ENCODE assay signal across 21 cellular contexts in genomic region chr5:11602298-11602697, GRCh38.
DNase-seq lines count a peak whose midpoint lies in the region; ATAC-seq and TF ChIP-seq lines count a peak whose summit lies in the region.
"Had no signal": no experiment of that assay in that cellular context is flagged by ENCODE, and none has a peak within 500 bp of the region (broad histone marks: within the 10 kb centered on the region; RNA-seq: fewer than 3 reads in every experiment).

No MANE protein-coding gene starts in this region.

- no peak overlapping the region for H2BK12ac ChIP-seq in H9 (ENCODE audit: insufficient read length, low read depth, low read length)

- H3K4me1 ChIP-seq in H9 (ENCODE audit: insufficient read depth, low read length): no peaks in the 10 kb centered on the region; the same call in 1 of the 2 replicates
- H3K4me1 ChIP-seq: upper lobe of right lung had no signal

- H3K18ac ChIP-seq in H9 (ENCODE audit: insufficient read length, low read depth, low read length): no peak overlapping the region

- no peak overlapping the region for H3K4me2 ChIP-seq in H9 (ENCODE audit: insufficient read depth, insufficient read length, low read length)

- H4K5ac ChIP-seq in H9 (ENCODE audit: insufficient read length, low read depth, low read length): no peak overlapping the region

- ATAC-seq in sciatic nerve: no peak
- ATAC-seq: activated CD4-positive, alpha-beta T cell treated with anti-CD3 and anti-CD28 coated beads for 36 hours; activated T-cell treated with anti-CD3 and anti-CD28 coated beads, Interleukin-2, amount 50 U/mL, for 72 hours; esophagus mucosa; natural killer cell; upper lobe of right lung had no signal

- H3K27ac ChIP-seq in H9 (ENCODE audit: insufficient read length, low read depth, low read length): no peak overlapping the region
- H3K27ac ChIP-seq: HL-60, upper lobe of right lung had no signal

- H3K9ac ChIP-seq in H9 (ENCODE audit: extremely low read depth, insufficient read length, low read length): no peak overlapping the region

- no peak overlapping the region for H2BK15ac ChIP-seq in H9 (ENCODE audit: low read depth, low read length)

- no peak overlapping the region for H2BK5ac ChIP-seq in H9 (ENCODE audit: insufficient read length, low read length)

- H3K36me3 Mint-ChIP-seq in H9 (ENCODE audit: insufficient read depth in 1 of 3, low read depth in 3 of 3): no peaks in the 10 kb centered on the region
- H3K36me3 Mint-ChIP-seq: activated naive CD8-positive, alpha-beta T cell; natural killer cell had no signal

- H3K9me3 ChIP-seq in H9 (ENCODE audit: control insufficient read depth, low read depth, low read length): no peaks in the 10 kb centered on the region
- H3K9me3 ChIP-seq: upper lobe of right lung had no signal

- H4K8ac ChIP-seq in H9 (replicated peaks; ENCODE audit: insufficient read length, low read depth, low read length): no peak overlapping the region

- no peak overlapping the region for H3T11ph ChIP-seq in H9 (ENCODE audit: low read length)

- H3K27me3 ChIP-seq in H9 (ENCODE audit: insufficient read depth, low read length): no peaks in the 10 kb centered on the region
- H3K27me3 ChIP-seq: upper lobe of right lung had no signal

- no peaks in the 10 kb centered on the region for H3K9me3 Mint-ChIP-seq in H9
- H3K9me3 Mint-ChIP-seq: activated T-cell treated with anti-CD3 and anti-CD28 coated beads, Interleukin-2, amount 50 U/mL, for 72 hours; natural killer cell had no signal

- H3K4ac ChIP-seq in H9 (ENCODE audit: low read depth, low read length): no peak overlapping the region

- no peak overlapping the region for H3K14ac ChIP-seq in H9 (ENCODE audit: insufficient read depth, low read length)

- no peak overlapping the region for H2BK20ac ChIP-seq in H9 (ENCODE audit: low read depth, low read length, poor library complexity, severe bottlenecking)

- no peak overlapping the region for H3K56ac ChIP-seq in H9 (ENCODE audit: insufficient read length, low read depth, low read length)

- no peaks in the 10 kb centered on the region for H3K79me1 ChIP-seq in H9 (ENCODE audit: insufficient read depth, low read depth, low read length, poor library complexity, severe bottlenecking)

- H2AFZ ChIP-seq in H9 (ENCODE audit: low read length): no peak overlapping the region

- H4K20me1 ChIP-seq in H9 (ENCODE audit: control insufficient read depth, insufficient read depth, insufficient read length): no peaks in the 10 kb centered on the region

- no CpG with 5 or more reads among the region's 3 CpGs for WGBS in H9 (ENCODE audit: extremely low coverage, insufficient read length, low lambda C conversion rate)

- intact Hi-C loops in sciatic nerve (cut with DNase I): no loop called here

- no peaks in the 10 kb centered on the region for H3K4me1 Mint-ChIP-seq in H9
- H3K4me1 Mint-ChIP-seq: activated CD4-positive, alpha-beta T cell treated with anti-CD3 and anti-CD28 coated beads for 36 hours; natural killer cell had no signal

- no peaks in the 10 kb centered on the region for H3K23me2 ChIP-seq in H9 (ENCODE audit: insufficient read length, low read depth, low read length, poor library complexity, severe bottlenecking)

- H4K91ac ChIP-seq in H9 (ENCODE audit: insufficient read length, low read depth, low read length): no peak overlapping the region

- H2BK120ac ChIP-seq in H9 (ENCODE audit: low read depth, low read length, poor library complexity, severe bottlenecking): no peak overlapping the region

- H3K27me3 Mint-ChIP-seq in H9 (ENCODE audit: low read depth): no peaks in the 10 kb centered on the region
- H3K27me3 Mint-ChIP-seq: activated CD4-positive, alpha-beta T cell treated with anti-CD3 and anti-CD28 coated beads for 36 hours; activated naive CD8-positive, alpha-beta T cell had no signal

- no peak overlapping the region for H3K23ac ChIP-seq in H9 (ENCODE audit: insufficient read length, low read depth, low read length)

- no peaks in the 10 kb centered on the region for H3K79me2 ChIP-seq in H9 (ENCODE audit: insufficient read depth, low read length)

- H3K27ac Mint-ChIP-seq in H9: no peak overlapping the region
- H3K27ac Mint-ChIP-seq: activated CD4-positive, alpha-beta T cell treated with anti-CD3 and anti-CD28 coated beads for 36 hours; activated naive CD8-positive, alpha-beta T cell; activated T-cell treated with anti-CD3 and anti-CD28 coated beads, Interleukin-2, amount 50 U/mL, for 72 hours; natural killer cell had no signal

- no peak overlapping the region for H2AK5ac ChIP-seq in H9 (ENCODE audit: insufficient read length, low read length)

- no peak overlapping the region for H3K4me3 Mint-ChIP-seq in H9
- H3K4me3 Mint-ChIP-seq: activated CD4-positive, alpha-beta T cell treated with anti-CD3 and anti-CD28 coated beads for 36 hours; activated naive CD8-positive, alpha-beta T cell; activated T-cell treated with anti-CD3 and anti-CD28 coated beads, Interleukin-2, amount 50 U/mL, for 72 hours; natural killer cell had no signal

- no peak for DNase-seq in H9
- peak; percentile 20 for DNase-seq in NAMALWA (ENCODE audit: low spot score)
- peak; percentile 89 for DNase-seq in globus pallidus (ENCODE audit: low spot score)
- DNase-seq in nucleus accumbens (lab: John Stamatoyannopoulos, UW): peak in 36 of 56 donors; percentile 7 to 78 (median 34)
- DNase-seq in HuH-7.5 (ENCODE audit: low spot score): no peak
- DNase-seq in iPS-NIHi11 (ENCODE audit: low spot score): no peak
- DNase-seq in sciatic nerve (ENCODE audit: low spot score): no peak
- DNase-seq: activated CD4-positive, alpha-beta T cell treated with anti-CD3 and anti-CD28 coated beads for 36 hours; activated T-cell treated with anti-CD3 and anti-CD28 coated beads, Interleukin-2, amount 50 U/mL, for 72 hours; cerebellar nuclear complex; effector CD4-positive, alpha-beta T cell; natural killer cell; NCI-H1694 treated with DMSO at 0.1 percent for 48 hours; NCI-H2227 treated with DMSO at 0.1 percent for 48 hours; NCI-H82; stimulated activated CD4-positive, alpha-beta T cell treated with anti-CD3 and anti-CD28 coated beads, Interleukin-12 subunit alpha, Interleukin-12 subunit beta, amount 100 ng/mL, for 4 hours; SW 1271; upper lobe of right lung had no signal

- peak; percentile 24; the same call in 2 of the 3 replicates for TF ChIP-seq CTCF in H9 (conservative IDR thresholded peaks at IDR 0.05)

Comparison
In these comparisons a context has a peak if more than half of its experiments do, and no peak if none do; other contexts are left out.
1. DNase-seq: peak in NAMALWA (single experiment), globus pallidus (single experiment) and nucleus accumbens (36 of 56); none in H9 (single experiment), HuH-7.5 (single experiment), iPS-NIHi11 (single experiment) and sciatic nerve (single experiment).